23 cellular contexts compared by ENCODE assay signal in the genomic region with DNA sequence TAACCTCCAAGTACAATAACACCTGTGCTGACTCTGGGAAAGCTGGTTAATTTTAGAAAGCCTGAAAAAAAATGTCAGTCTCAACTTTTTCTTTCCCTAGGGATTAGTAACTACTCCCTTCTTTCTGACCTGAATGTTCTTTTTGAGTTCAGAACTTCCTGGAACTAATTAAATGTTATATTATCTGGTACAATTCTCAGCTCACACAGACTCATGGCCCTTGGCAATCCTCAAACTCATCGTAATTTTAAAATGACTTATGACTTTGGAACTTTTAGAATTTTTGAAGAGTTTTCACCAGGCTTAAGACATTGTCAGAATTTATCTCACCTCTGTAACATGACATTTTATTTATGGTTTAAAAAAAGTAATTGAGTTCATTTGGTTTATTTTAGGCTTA.
DNase-seq lines count a peak whose midpoint lies in the region; ATAC-seq and TF ChIP-seq lines count a peak whose summit lies in the region.
"Had no signal": no experiment of that assay in that cellular context is flagged by ENCODE, and none has a peak within 500 bp of the region (broad histone marks: within the 10 kb centered on the region; RNA-seq: fewer than 3 reads in every experiment).

No MANE protein-coding gene starts in this region.

- peak; percentile 70 for ATAC-seq in SK-N-SH treated with all-trans-retinoic acid at 6 μM for 48 hours
- ATAC-seq in gastroesophageal sphincter, result peak; percentile 54
- ATAC-seq in natural killer cell, result no peak
- ATAC-seq: activated naive CD8-positive, alpha-beta T cell treated with anti-CD3 and anti-CD28 coated beads, Interleukin-2, amount 50 U/mL, for 24 hours; K562 had no signal

- no peaks in the 10 kb centered on the region for H3K79me2 ChIP-seq in SK-N-SH (ENCODE audit: insufficient read depth)

- POLR2A ChIA-PET in SK-N-SH (lab: Yijun Ruan, JAX), result no interaction called here
- POLR2A ChIA-PET in activated CD4-positive, alpha-beta memory T cell treated with anti-CD3 and anti-CD28 coated beads for 36 hours (lab: Charles Lee), result no interaction called here

- no peak overlapping the region for H3K27ac Mint-ChIP-seq in activated CD4-positive, alpha-beta memory T cell treated with anti-CD3 and anti-CD28 coated beads for 36 hours
- H3K27ac Mint-ChIP-seq in natural killer cell, result no peak overlapping the region
- H3K27ac Mint-ChIP-seq: activated naive CD8-positive, alpha-beta T cell treated with anti-CD3 and anti-CD28 coated beads, Interleukin-2, amount 50 U/mL, for 24 hours; activated T-helper 2 cell treated with anti-CD3 and anti-CD28 coated beads, Interferon-gamma antibody, Interleukin-2, Interleukin-4, amounts not matched to agents 10 μg/mL and 5 μg/mL and 100 μg/mL, durations not matched to agents 14 hours and 24 hours and 36 hours; stimulated activated naive CD8-positive, alpha-beta T cell treated with anti-CD3 and anti-CD28 coated beads, Interleukin-15, Interleukin-2, amounts not matched to agents 100 ng/mL and 50 ng/mL, for 24 hours had no signal

- no peak overlapping the region for H3K4me2 ChIP-seq in SK-N-SH

- H3K27me3 ChIP-seq in SK-N-SH (ENCODE audit: insufficient read depth), result no peaks in the 10 kb centered on the region
- no peaks in the 10 kb centered on the region for H3K27me3 ChIP-seq in adipocyte (replicated peaks; ENCODE audit: control insufficient read depth, insufficient read depth, low read length)
- no peaks in the 10 kb centered on the region for H3K27me3 ChIP-seq in gastroesophageal sphincter
- H3K27me3 ChIP-seq in suprapubic skin, result no peaks in the 10 kb centered on the region
- H3K27me3 ChIP-seq: cardiac muscle cell, ovary, sigmoid colon, upper lobe of left lung had no signal

- no peak overlapping the region; the same call in 1 of the 2 replicates for H3K9ac ChIP-seq in SK-N-SH
- peak overlapping the region; percentile 55 for H3K9ac ChIP-seq in adipocyte (ENCODE audit: low read length)

- no peak for TF ChIP-seq POLR2A in gastroesophageal sphincter (IDR thresholded peaks at IDR 0.05)
- no peak for TF ChIP-seq POLR2A in suprapubic skin (IDR thresholded peaks at IDR 0.05)

- no peaks in the 10 kb centered on the region for H3K36me3 ChIP-seq in SK-N-SH (replicated peaks in 1 of 2; ENCODE audit: control insufficient read depth in 1 of 2, insufficient read depth in 2 of 2, low read length in 1 of 2)
- no peaks in the 10 kb centered on the region for H3K36me3 ChIP-seq in adipocyte (ENCODE audit: control insufficient read depth, insufficient read depth, low read length, severe bottlenecking)
- no peaks in the 10 kb centered on the region for H3K36me3 ChIP-seq in gastroesophageal sphincter
- no peaks in the 10 kb centered on the region for H3K36me3 ChIP-seq in suprapubic skin
- H3K36me3 ChIP-seq: cardiac muscle cell, ovary, sigmoid colon, upper lobe of left lung had no signal

- H3K4me3 Mint-ChIP-seq in activated CD4-positive, alpha-beta memory T cell treated with anti-CD3 and anti-CD28 coated beads for 36 hours, result no peak overlapping the region
- H3K4me3 Mint-ChIP-seq in natural killer cell, result no peak overlapping the region
- H3K4me3 Mint-ChIP-seq: activated naive CD8-positive, alpha-beta T cell treated with anti-CD3 and anti-CD28 coated beads, Interleukin-2, amount 50 U/mL, for 24 hours; stimulated activated naive CD8-positive, alpha-beta T cell treated with anti-CD3 and anti-CD28 coated beads, Interleukin-15, Interleukin-2, amounts not matched to agents 100 ng/mL and 50 ng/mL, for 24 hours had no signal

- H3K9me3 ChIP-seq in SK-N-SH (no peaks in the 10 kb centered on the region), adipocyte (ENCODE audit: control insufficient read depth, low read length) (no peaks in the 10 kb centered on the region), gastroesophageal sphincter (no peaks in the 10 kb centered on the region), suprapubic skin (no peaks in the 10 kb centered on the region)
- H3K9me3 ChIP-seq: ovary, sigmoid colon, upper lobe of left lung had no signal

- H3K4me1 ChIP-seq in SK-N-SH (ENCODE audit: control insufficient read depth in 1 of 2, insufficient read depth in 2 of 2, low read depth in 1 of 2, low read length in 1 of 2) (no peaks in the 10 kb centered on the region; a peak in 2 of 4 replicates), adipocyte (ENCODE audit: control insufficient read depth, insufficient read depth, low read length) (peaks cover 44% of the 10 kb centered on the region), gastroesophageal sphincter (peaks cover 0 to 36% (median 4%) of the 10 kb centered on the region in 3 donors), suprapubic skin (peaks cover 8% of the 10 kb centered on the region)
- H3K4me1 ChIP-seq: upper lobe of left lung had no signal

- 17% methylated on average over 1 of the region's 1 CpG for WGBS in SK-N-SH (ENCODE audit: low lambda C conversion rate)
- WGBS in gastroesophageal sphincter (ENCODE audit: low coverage in 1 of 2), 2 donors, result 0 to 21% methylated on average over 1 of the region's 1 CpG
- WGBS in suprapubic skin, result 36% methylated on average over 1 of the region's 1 CpG

- TF ChIP-seq RAD21 in SK-N-SH (IDR thresholded peaks at IDR 0.05; ENCODE audit: low read length), result no peak

- no peaks in the 10 kb centered on the region for H4K20me1 ChIP-seq in SK-N-SH (ENCODE audit: insufficient read depth)

- H3K9me3 Mint-ChIP-seq in activated CD4-positive, alpha-beta memory T cell treated with anti-CD3 and anti-CD28 coated beads for 36 hours, result no peaks in the 10 kb centered on the region
- no peaks in the 10 kb centered on the region for H3K9me3 Mint-ChIP-seq in natural killer cell
- H3K9me3 Mint-ChIP-seq: activated naive CD8-positive, alpha-beta T cell treated with anti-CD3 and anti-CD28 coated beads, Interleukin-2, amount 50 U/mL, for 24 hours; activated T-helper 2 cell treated with anti-CD3 and anti-CD28 coated beads, Interferon-gamma antibody, Interleukin-2, Interleukin-4, amounts not matched to agents 10 μg/mL and 5 μg/mL and 100 μg/mL, durations not matched to agents 14 hours and 24 hours and 36 hours; stimulated activated naive CD8-positive, alpha-beta T cell treated with anti-CD3 and anti-CD28 coated beads, Interleukin-15, Interleukin-2, amounts not matched to agents 100 ng/mL and 50 ng/mL, for 24 hours had no signal

- H3K36me3 Mint-ChIP-seq in activated CD4-positive, alpha-beta memory T cell treated with anti-CD3 and anti-CD28 coated beads for 36 hours, result peaks cover 2% of the 10 kb centered on the region
- H3K36me3 Mint-ChIP-seq in natural killer cell, result no peaks in the 10 kb centered on the region

- TF ChIP-seq CTCF in SK-N-SH (IDR thresholded peaks at IDR 0.05) (no peak), gastroesophageal sphincter (IDR thresholded peaks at IDR 0.05) (no peak), suprapubic skin (IDR thresholded peaks at IDR 0.05) (no peak), natural killer cell (IDR thresholded peaks at IDR 0.05) (no peak)

- no peaks in the 10 kb centered on the region for H3K9me2 ChIP-seq in SK-N-SH

- no peaks in the 10 kb centered on the region for H3K27me3 Mint-ChIP-seq in activated CD4-positive, alpha-beta memory T cell treated with anti-CD3 and anti-CD28 coated beads for 36 hours
- H3K27me3 Mint-ChIP-seq in natural killer cell (ENCODE audit: low read depth in 2 of 2), result no peaks in the 10 kb centered on the region
- H3K27me3 Mint-ChIP-seq: activated naive CD8-positive, alpha-beta T cell treated with anti-CD3 and anti-CD28 coated beads, Interleukin-2, amount 50 U/mL, for 24 hours; stimulated activated naive CD8-positive, alpha-beta T cell treated with anti-CD3 and anti-CD28 coated beads, Interleukin-15, Interleukin-2, amounts not matched to agents 100 ng/mL and 50 ng/mL, for 24 hours had no signal

- H3K4me3 ChIP-seq in SK-N-SH (ENCODE audit: low read depth in 2 of 2, low read length in 1 of 2), result no peak overlapping the region
- peak overlapping the region; percentile 47 for H3K4me3 ChIP-seq in adipocyte (ENCODE audit: low read length)
- H3K4me3 ChIP-seq in gastroesophageal sphincter, result no peak overlapping the region
- H3K4me3 ChIP-seq in suprapubic skin, result no peak overlapping the region
- H3K4me3 ChIP-seq: cardiac muscle cell, K562, lung, ovary, sigmoid colon, upper lobe of left lung had no signal

- TF ChIP-seq EP300 in SK-N-SH (IDR thresholded peaks at IDR 0.05; ENCODE audit: borderline replicate concordance in 1 of 2, low read depth in 1 of 2, low read length in 1 of 2) (no peak), gastroesophageal sphincter (IDR thresholded peaks at IDR 0.05) (no peak), suprapubic skin (IDR thresholded peaks at IDR 0.05) (no peak)

- no peaks in the 10 kb centered on the region for H3F3A ChIP-seq in SK-N-SH (replicated peaks; ENCODE audit: insufficient read depth)

- no peak for DNase-seq in SK-N-SH
- DNase-seq in adipocyte (ENCODE audit: low read depth), result peak; percentile 83
- no peak for DNase-seq in suprapubic skin (ENCODE audit: low spot score in 2 of 2)
- DNase-seq in NCI-H187 (lab: John Stamatoyannopoulos, UW), result no peak
- DNase-seq in activated CD4-positive, alpha-beta memory T cell treated with anti-CD3 and anti-CD28 coated beads for 36 hours, result no peak
- DNase-seq in natural killer cell, result no peak
- DNase-seq: 8988T; activated naive CD8-positive, alpha-beta T cell treated with anti-CD3 and anti-CD28 coated beads, Interleukin-2, amount 50 U/mL, for 24 hours; DMS 273 treated with DMSO at 0.1 percent for 48 hours; erythroblast; NCI-H2029; NCI-H510A; ovary; sigmoid colon; stimulated activated CD4-positive, alpha-beta T cell treated with anti-CD3 and anti-CD28 coated beads, Interleukin-2, amount 100 ng/mL, for 24 hours; upper lobe of left lung had no signal

- H3K27ac ChIP-seq in SK-N-SH (ENCODE audit: low read depth in 2 of 2, low read length in 1 of 2) (peak overlapping the region in 1 of 2 experiments; percentile 20; a peak in 2 of 4 replicates), gastroesophageal sphincter (peak overlapping the region in 3 of 4 donors; percentile 16 to 44 (median 18)), suprapubic skin (peak overlapping the region; percentile 75)
- H3K27ac ChIP-seq: cardiac muscle cell, ovary, upper lobe of left lung had no signal

- H2AFZ ChIP-seq in SK-N-SH (ENCODE audit: low read depth), result no peak overlapping the region

- intact Hi-C loops in activated CD4-positive, alpha-beta memory T cell treated with anti-CD3 and anti-CD28 coated beads for 36 hours (cut with micrococcal nuclease), result no loop called here
- intact Hi-C loops in natural killer cell (cut with micrococcal nuclease), result no loop called here

- CTCF ChIA-PET in SK-N-SH (lab: Yijun Ruan, JAX), result no interaction called here
- CTCF ChIA-PET in activated CD4-positive, alpha-beta memory T cell treated with anti-CD3 and anti-CD28 coated beads for 36 hours (lab: Charles Lee), result no interaction called here

- H3K4me1 Mint-ChIP-seq in activated CD4-positive, alpha-beta memory T cell treated with anti-CD3 and anti-CD28 coated beads for 36 hours (ENCODE audit: low read depth), result no peaks in the 10 kb centered on the region
- H3K4me1 Mint-ChIP-seq in natural killer cell, result no peaks in the 10 kb centered on the region
- H3K4me1 Mint-ChIP-seq: activated naive CD8-positive, alpha-beta T cell treated with anti-CD3 and anti-CD28 coated beads, Interleukin-2, amount 50 U/mL, for 24 hours had no signal

TF ChIP-seq in SK-N-SH treated with all-trans-retinoic acid at 6 μM for 48 hours, 23 proteins besides CTCF, POLR2A, EP300 and RAD21 (continues in another document):
- no peak for TF ChIP-seq ZFP30 (CRISPR knock-in tag; IDR thresholded peaks at IDR 0.05)

Comparison
In these comparisons a context has a peak if more than half of its experiments do, and no peak if none do; other contexts are left out.
1. ATAC-seq: peak in SK-N-SH treated with all-trans-retinoic acid at 6 μM for 48 hours (single experiment) and gastroesophageal sphincter (single experiment); none in natural killer cell (0 of 3).